8 cellular contexts compared by ENCODE assay signal in the genomic region with DNA sequence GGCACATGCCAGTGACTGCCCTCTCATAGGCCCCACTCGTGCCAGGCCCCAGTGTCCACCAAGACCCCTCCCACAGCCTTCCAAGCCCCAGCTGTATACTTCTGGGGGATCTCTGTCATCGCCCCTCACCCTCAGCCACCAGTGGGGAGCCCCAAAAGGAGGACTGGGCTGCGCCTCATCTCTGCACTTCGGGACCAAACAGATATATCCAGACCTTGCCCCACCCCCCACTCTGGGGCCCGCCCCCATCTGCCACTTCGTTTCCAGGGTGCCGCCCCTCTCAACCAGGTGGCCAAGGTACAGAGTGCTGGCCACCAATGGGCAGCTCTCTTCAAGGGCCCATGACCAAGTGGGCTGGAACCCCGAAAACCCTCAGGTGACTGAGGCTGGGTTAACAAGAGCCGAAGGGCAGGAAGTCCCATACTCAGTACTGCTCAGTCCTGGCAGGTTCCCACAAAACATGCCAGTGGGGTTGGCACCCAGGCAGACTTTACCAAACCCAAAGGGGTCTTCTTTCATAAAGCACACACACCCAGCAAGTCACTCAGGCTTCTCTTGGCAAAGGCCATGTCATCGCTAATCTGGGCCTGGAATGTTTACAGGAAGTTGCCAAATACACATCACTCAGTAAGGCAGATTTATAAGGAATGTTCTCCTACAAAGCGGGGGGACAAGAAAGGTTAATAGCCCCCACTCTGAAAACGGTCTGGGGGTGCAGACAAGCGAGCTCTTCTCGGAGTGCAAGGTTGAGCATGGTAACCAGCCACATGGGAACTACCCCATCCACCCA. TPM values are rescaled to one million over a fixed set of nuclear protein-coding genes. Genes with fewer than 3 reads are reported as not detected.
DNase-seq lines count a peak whose midpoint lies in the region; ATAC-seq and TF ChIP-seq lines count a peak whose summit lies in the region.

No MANE protein-coding gene starts in this region.

- no peaks in the 10 kb centered on the region for H3K9me3 Mint-ChIP-seq in type B pancreatic cell

- intact Hi-C loops in left ventricle myocardium inferior (cut with micrococcal nuclease): no loop called here
- intact Hi-C loops in Right ventricle myocardium superior (cut with DNase I): loop anchor here (10.0 kb wide), 1 partner anchor 149 kb away; a partner anchor contains a TSS
- intact Hi-C loops in OCI-LY7 (cut with micrococcal nuclease; ENCODE audit: unreplicated experiment): no loop called here

- POLR2A ChIA-PET in OCI-LY7 (lab: Charles Lee): no interaction called here

- H3K27ac ChIP-seq in left ventricle myocardium inferior (replicated peaks) (peak overlapping the region; percentile 84), layer of hippocampus (ENCODE audit: low read depth, low read length) (peak overlapping the region; percentile 24), OCI-LY7 (ENCODE audit: low read depth, low read length, poor library complexity, severe bottlenecking) (no peak overlapping the region)

- peak overlapping the region; percentile 54 for H3K4me3 ChIP-seq in left ventricle myocardium inferior
- H3K4me3 ChIP-seq in OCI-LY7 (ENCODE audit: low read depth, low read length, poor library complexity, severe bottlenecking): no peak overlapping the region

- DNase-seq in left ventricle myocardium inferior (no peak), Right ventricle myocardium superior (no peak), type B pancreatic cell (ENCODE audit: extremely low spot score, unreplicated experiment) (no peak), middle frontal gyrus (ENCODE audit: extremely low spot score, low spot score) (no peak), NCI-H82 (lab: John Stamatoyannopoulos, UW) (no peak), OCI-LY7 (ENCODE audit: low spot score) (no peak)
- peak; percentile 78 for DNase-seq in activated effector memory CD4-positive, alpha-beta T cell treated with anti-CD3 and anti-CD28 coated beads, Interleukin-2, amount 50 U/mL, for 16 hours

- H3K36me3 ChIP-seq in left ventricle myocardium inferior: no peaks in the 10 kb centered on the region
- no peaks in the 10 kb centered on the region for H3K36me3 ChIP-seq in OCI-LY7 (ENCODE audit: insufficient read depth, low read length)

- H4K20me1 ChIP-seq in OCI-LY7 (ENCODE audit: insufficient read depth, low read length): no peaks in the 10 kb centered on the region

- H3K4me1 ChIP-seq in left ventricle myocardium inferior (peaks cover 60% of the 10 kb centered on the region), OCI-LY7 (ENCODE audit: insufficient read depth, low read length, poor library complexity, severe bottlenecking) (peaks cover 15% of the 10 kb centered on the region)

- TF ChIP-seq CTCF in left ventricle myocardium inferior (IDR thresholded peaks at IDR 0.05; ENCODE audit: borderline replicate concordance): no peak
- no peak for TF ChIP-seq CTCF in type B pancreatic cell (conservative IDR thresholded peaks at IDR 0.05)
- no peak for TF ChIP-seq CTCF in OCI-LY7 (conservative IDR thresholded peaks at IDR 0.05; ENCODE audit: low read length)

- no peak overlapping the region for H3K4me3 Mint-ChIP-seq in type B pancreatic cell

- H3K9me2 ChIP-seq in OCI-LY7 (ENCODE audit: insufficient read depth, low read length): no peaks in the 10 kb centered on the region

- H3K27ac Mint-ChIP-seq in type B pancreatic cell: peak overlapping the region; percentile 14

- CTCF ChIA-PET in OCI-LY7 (lab: Charles Lee; ENCODE audit: unreplicated experiment): no interaction called here

- ATAC-seq in Right ventricle myocardium superior (ENCODE audit: poor library complexity): no peak

- no peaks in the 10 kb centered on the region for H3K36me3 Mint-ChIP-seq in type B pancreatic cell

- H3K27me3 Mint-ChIP-seq in type B pancreatic cell: peaks cover 67% of the 10 kb centered on the region

- H3K4me2 ChIP-seq in OCI-LY7 (ENCODE audit: low read length): no peak overlapping the region

- H3K27me3 ChIP-seq in left ventricle myocardium inferior (ENCODE audit: low read depth) (no peaks in the 10 kb centered on the region), layer of hippocampus (ENCODE audit: control insufficient read depth, insufficient read depth, low read length) (no peaks in the 10 kb centered on the region)

- no peaks in the 10 kb centered on the region for H3K79me2 ChIP-seq in OCI-LY7 (ENCODE audit: insufficient read depth, low read depth, low read length)

- H3K9me3 ChIP-seq in left ventricle myocardium inferior (replicated peaks) (no peaks in the 10 kb centered on the region), OCI-LY7 (ENCODE audit: low read length) (no peaks in the 10 kb centered on the region)

- no TSS peak for BruUV-seq in OCI-LY7 (replicated peaks; lab: Mats Ljungman, UMichigan)

- no peak overlapping the region for H2AFZ ChIP-seq in OCI-LY7 (ENCODE audit: low read length)

- H3K4me1 Mint-ChIP-seq in type B pancreatic cell (ENCODE audit: unreplicated experiment): peaks cover 19% of the 10 kb centered on the region

RNA-seq across cellular contexts. Expression of a gene that starts 4.4 kb away (rescaled TPM):
- total RNA-seq in left ventricle myocardium inferior (5.6 TPM), Right ventricle myocardium superior (6.7 TPM), type B pancreatic cell (ENCODE audit: low replicate concordance) (3.6 and 7.0 TPM in 2 replicates), OCI-LY7 (2022) (0.32 TPM in 1 of 2 replicates, not detected in the other)
- total RNA-seq in OCI-LY7 (2014; rRNA removed; shearing (Covaris generic)): 4.8 TPM in 1 of 2 replicates, not detected in the other

RNA-seq across cellular contexts. Expression of a gene that starts 4.7 kb away (rescaled TPM):
- total RNA-seq in left ventricle myocardium inferior (not detected), Right ventricle myocardium superior (not detected), type B pancreatic cell (ENCODE audit: low replicate concordance) (0.43 and 1.1 TPM in 2 replicates), OCI-LY7 (2022) (not detected in 2 replicates)
- not detected in 2 replicates for total RNA-seq in OCI-LY7 (2014; rRNA removed; shearing (Covaris generic))

RNA-seq across cellular contexts. Expression of a gene that starts 54.9 kb away (rescaled TPM):
- total RNA-seq in left ventricle myocardium inferior: 26.0 TPM
- 22.3 TPM for total RNA-seq in Right ventricle myocardium superior
- total RNA-seq in type B pancreatic cell (ENCODE audit: low replicate concordance): 55.9 and 61.4 TPM in 2 replicates
- 63.6 and 65.0 TPM in 2 replicates for total RNA-seq in OCI-LY7 (2014; rRNA removed; shearing (Covaris generic))
- total RNA-seq in OCI-LY7 (2022): 76.5 and 77.5 TPM in 2 replicates
